ENCODE assay signal across 8 cellular contexts in the genomic region with DNA sequence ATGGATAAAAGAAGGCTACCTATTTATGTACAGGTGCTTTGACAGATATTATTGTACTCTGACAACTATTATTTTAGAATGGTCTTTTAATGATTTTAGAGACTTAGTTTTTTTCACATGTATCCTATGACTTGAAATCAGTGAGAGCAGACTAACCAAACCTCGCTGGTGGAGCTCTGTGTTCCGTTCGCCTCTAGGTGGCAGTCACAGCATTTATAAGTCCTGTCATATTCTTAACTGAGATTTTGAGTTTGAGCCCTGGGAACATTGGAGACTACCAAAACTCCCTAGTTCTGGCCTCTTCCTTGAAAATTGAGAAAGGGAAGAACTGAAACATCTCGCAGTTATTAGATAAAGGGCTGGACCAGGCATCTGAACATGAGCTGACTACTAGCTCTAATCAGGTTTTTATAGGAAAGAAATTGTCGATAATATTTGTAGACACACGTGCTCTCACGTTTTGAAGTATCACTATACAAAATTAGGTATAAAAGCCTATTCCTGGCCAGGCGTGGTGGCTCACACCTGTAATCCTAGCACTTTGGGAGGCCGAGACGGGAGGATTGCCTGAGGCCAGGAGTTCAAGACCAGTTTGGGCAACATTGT. TPM values are rescaled to one million over a fixed set of nuclear protein-coding genes. Genes with fewer than 3 reads are reported as not detected.
A peak's percentile ranks its signal among the peaks of the same experiment; 100 is the strongest.
DNase-seq lines count a peak whose midpoint lies in the region; ATAC-seq and TF ChIP-seq lines count a peak whose summit lies in the region.

No MANE protein-coding gene starts in this region.

- peak; percentile 64 for DNase-seq in CD1c-positive myeloid dendritic cell (ENCODE audit: extremely low spot score)
- DNase-seq in NCI-H524 treated with DMSO at 0.1 percent for 48 hours (lab: John Stamatoyannopoulos, UW) = peak; percentile 41
- peak; percentile 51 to 53 for DNase-seq in activated CD4-positive, alpha-beta T cell treated with anti-CD3 and anti-CD28 coated beads, Interleukin-2, amount 50 U/mL, for 4 hours
- peak; percentile 41 to 93 (median 79) for DNase-seq in dorsolateral prefrontal cortex
- DNase-seq in lower lobe of right lung = peak; percentile 73
- DNase-seq in stimulated activated CD8-positive, alpha-beta memory T cell treated with anti-CD3 and anti-CD28 coated beads, Interleukin-12 subunit alpha, Interleukin-12 subunit beta, amount 100 ng/mL, for 4 hours (ENCODE audit: low read depth) = peak; percentile 8

- TF ChIP-seq CTCF in dorsolateral prefrontal cortex (IDR thresholded peaks at IDR 0.05 in 54 of 56, conservative IDR thresholded peaks at IDR 0.05 in 2 of 56; ENCODE audit: low read depth in 1 of 56, partially characterized antibody in 56 of 56) (peak; percentile 65 to 95 (median 87)), lower lobe of right lung (IDR thresholded peaks at IDR 0.05) (peak; percentile 85)

- no peaks in the 10 kb centered on the region for H3K4me1 ChIP-seq in lower lobe of right lung

- H3K27ac ChIP-seq in dorsolateral prefrontal cortex = peak overlapping the region in 20 of 59 donors; percentile 1 to 98 (median 22)
- no peak overlapping the region for H3K27ac ChIP-seq in lower lobe of right lung

- H3K27me3 ChIP-seq in dorsolateral prefrontal cortex (no peaks in the 10 kb centered on the region), lower lobe of right lung (ENCODE audit: low read depth) (no peaks in the 10 kb centered on the region)

- intact Hi-C loops in dorsolateral prefrontal cortex (cut with DNase I) (loop anchor here (1.0 to 10.0 kb wide), 4 partner anchors 198 to 643 kb away; no protein-coding TSS in a partner anchor), lower lobe of right lung (cut with DNase I) (loop anchor here (5.0 kb wide), 1 partner anchor 273 kb away; a partner anchor contains a TSS)

- ATAC-seq in HG02642 (IDR thresholded peaks at IDR 0.05; ENCODE audit: poor library complexity, unreplicated experiment) (peak; percentile 48), lower lobe of right lung (peak; percentile 64 to 73), GM21390 (IDR thresholded peaks at IDR 0.05; ENCODE audit: unreplicated experiment) (no peak)

- no peaks in the 10 kb centered on the region for H3K9me3 ChIP-seq in lower lobe of right lung

- peaks cover 23% of the 10 kb centered on the region for H3K36me3 ChIP-seq in lower lobe of right lung

- H3K4me3 ChIP-seq in dorsolateral prefrontal cortex (no peak overlapping the region), lower lobe of right lung (no peak overlapping the region)

RNA-seq across cellular contexts. Expression of a gene that starts 48.3 kb away (rescaled TPM):
- total RNA-seq in dorsolateral prefrontal cortex (10 to 100 TPM; 36.5 to 74.0 (median 53.7) TPM), lower lobe of right lung (32.6 TPM)

RNA-seq across cellular contexts. Expression of a gene that starts 48.6 kb away (rescaled TPM):
- total RNA-seq in dorsolateral prefrontal cortex (10 to 100 TPM; 10.2 to 21.8 (median 14.5) TPM), lower lobe of right lung (30.2 TPM)

Comparison
In these comparisons a context has a peak if more than half of its experiments do, and no peak if none do; other contexts are left out.
1. DNase-seq: peak in every context shown above with its lines; median percentile 79 in dorsolateral prefrontal cortex; 73 in lower lobe of right lung; 64 in CD1c-positive myeloid dendritic cell; 52 in activated CD4-positive, alpha-beta T cell treated with anti-CD3 and anti-CD28 coated beads, Interleukin-2, amount 50 U/mL, for 4 hours; 41 in NCI-H524 treated with DMSO at 0.1 percent for 48 hours; 8 in stimulated activated CD8-positive, alpha-beta memory T cell treated with anti-CD3 and anti-CD28 coated beads, Interleukin-12 subunit alpha, Interleukin-12 subunit beta, amount 100 ng/mL, for 4 hours.